In the genomic region with DNA sequence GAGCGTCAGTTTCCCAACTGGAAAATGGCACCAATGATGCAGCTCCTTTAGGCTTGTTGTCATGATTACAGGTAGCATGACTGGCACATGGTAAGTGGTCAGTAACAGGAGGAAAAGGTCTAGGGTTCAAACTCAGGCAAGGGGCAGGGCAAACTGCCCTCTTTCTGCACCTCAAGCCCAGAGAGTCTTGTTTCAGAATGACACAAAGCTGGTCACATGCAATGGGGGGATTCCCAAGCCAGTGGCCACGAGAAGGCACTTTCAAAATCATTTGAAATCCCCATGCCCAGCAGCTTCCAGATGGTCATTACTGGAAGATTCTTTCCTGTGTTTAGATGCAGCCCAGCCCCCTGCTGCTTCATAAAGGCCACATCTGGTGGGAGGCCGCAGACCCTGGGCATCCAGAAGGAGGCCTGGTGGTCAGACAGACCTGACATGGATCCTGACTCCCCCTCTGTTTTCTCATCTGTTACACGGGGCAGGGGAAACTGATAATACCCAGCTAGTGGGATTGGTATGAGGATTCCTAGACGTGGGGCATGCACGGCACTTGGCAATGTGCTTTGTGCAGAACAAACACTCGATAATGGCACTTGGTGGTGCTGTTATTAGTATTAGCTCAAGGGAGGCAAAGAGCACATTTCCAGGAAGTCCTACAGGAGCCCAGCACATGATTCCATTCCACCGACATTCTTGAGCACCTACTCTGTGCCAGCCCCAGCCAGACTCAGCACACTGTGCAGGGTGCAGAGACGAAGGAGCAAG, we compare ENCODE assay signal across 17 cellular contexts. TPM values are rescaled to one million over a fixed set of nuclear protein-coding genes. Genes with fewer than 3 reads are reported as not detected.
DNase-seq lines count a peak whose midpoint lies in the region; ATAC-seq and TF ChIP-seq lines count a peak whose summit lies in the region.
"Had no signal": no experiment of that assay in that cellular context is flagged by ENCODE, and none has a peak within 500 bp of the region (broad histone marks: within the 10 kb centered on the region; RNA-seq: fewer than 3 reads in every experiment).

No MANE protein-coding gene starts in this region.

- H3K27me3 Mint-ChIP-seq in stimulated activated memory B cell treated with anti-CD40 and anti-IgM and Interleukin-4, amounts not matched to agents 10 μg/mL and 1 μg/mL and 100 μg/mL, for 72 hours, result no peaks in the 10 kb centered on the region
- H3K27me3 Mint-ChIP-seq in T-helper 17 cell, result peaks cover 42% of the 10 kb centered on the region

- no peaks in the 10 kb centered on the region for H3K9me3 ChIP-seq in T-helper 17 cell (ENCODE audit: control insufficient read depth, low read length, poor library complexity, severe bottlenecking)
- H3K9me3 ChIP-seq: vagina had no signal

- in situ Hi-C loops in GM13977 (cut with MboI; ENCODE audit: low pct_unique_long_range_greater_than_20kb, low sequenced_read_pairs, unreplicated experiment), result loop anchor here (25.0 kb wide), 1 partner anchor 214 kb away; the partner anchor contains the start of gene PLA2G2E

- no peaks in the 10 kb centered on the region for H3K36me3 Mint-ChIP-seq in stimulated activated memory B cell treated with anti-CD40 and anti-IgM and Interleukin-4, amounts not matched to agents 10 μg/mL and 1 μg/mL and 100 μg/mL, for 72 hours
- H3K36me3 Mint-ChIP-seq in T-helper 17 cell (ENCODE audit: low read depth), result no peaks in the 10 kb centered on the region

- ATAC-seq in GM21423 (IDR thresholded peaks at IDR 0.05; ENCODE audit: unreplicated experiment) (peak; percentile 58), HG03460 (IDR thresholded peaks at IDR 0.05; ENCODE audit: unreplicated experiment) (peak; percentile 55), T-helper 17 cell (no peak)
- ATAC-seq in stimulated activated memory B cell treated with anti-CD40 and anti-IgM and Interleukin-4, amounts not matched to agents 10 μg/mL and 1 μg/mL and 100 μg/mL, for 72 hours, result peak; percentile 72

- H3K4me3 Mint-ChIP-seq in stimulated activated memory B cell treated with anti-CD40 and anti-IgM and Interleukin-4, amounts not matched to agents 10 μg/mL and 1 μg/mL and 100 μg/mL, for 72 hours, result no peak overlapping the region
- H3K4me3 Mint-ChIP-seq in T-helper 17 cell, result no peak overlapping the region

- H3K9me3 Mint-ChIP-seq in stimulated activated memory B cell treated with anti-CD40 and anti-IgM and Interleukin-4, amounts not matched to agents 10 μg/mL and 1 μg/mL and 100 μg/mL, for 72 hours, result peaks cover 4% of the 10 kb centered on the region

- DNase-seq in GM13977 (ENCODE audit: low spot score), result peak; percentile 65
- DNase-seq in amniotic stem cell (lab: John Stamatoyannopoulos, UW), result no peak
- no peak for DNase-seq in T-helper 17 cell
- no peak for DNase-seq in activated CD4-positive, alpha-beta T cell treated with anti-CD3 and anti-CD28 coated beads for 1 hour
- DNase-seq: activated CD8-positive, alpha-beta memory T cell treated with anti-CD3 and anti-CD28 coated beads, Interleukin-2, amount 50 U/mL, for 4 hours; activated naive CD4-positive, alpha-beta T cell treated with anti-CD3 and anti-CD28 coated beads, Interleukin-2, amount 50 U/mL, for 16 hours; brain microvascular endothelial cell; NCI-H187; NCI-H524 treated with DMSO at 0.1 percent for 48 hours; small intestine; stimulated activated naive CD4-positive, alpha-beta T cell treated with Interleukin-2 at 50 U/mL for 16 hours had no signal

- TF ChIP-seq CTCF in GM13977 (IDR thresholded peaks at IDR 0.05; ENCODE audit: extremely low read depth, insufficient read depth, missing control alignments), result no peak

- H3K27ac Mint-ChIP-seq in stimulated activated memory B cell treated with anti-CD40 and anti-IgM and Interleukin-4, amounts not matched to agents 10 μg/mL and 1 μg/mL and 100 μg/mL, for 72 hours, result peak overlapping the region; percentile 69
- no peak overlapping the region for H3K27ac Mint-ChIP-seq in T-helper 17 cell

- H3K4me1 Mint-ChIP-seq in stimulated activated memory B cell treated with anti-CD40 and anti-IgM and Interleukin-4, amounts not matched to agents 10 μg/mL and 1 μg/mL and 100 μg/mL, for 72 hours, result peaks cover 57% of the 10 kb centered on the region
- H3K4me1 Mint-ChIP-seq in T-helper 17 cell, result no peaks in the 10 kb centered on the region

RNA-seq across cellular contexts. Expression of gene PLA2G2D, which starts 6.9 kb away (rescaled TPM):
- not detected for total RNA-seq in T-helper 17 cell
- total RNA-seq: dermis microvascular lymphatic vessel endothelial cell, M059J, vagina had no signal

RNA-seq across cellular contexts. Expression of gene PLA2G2F, which starts 12.9 kb away (rescaled TPM):
- total RNA-seq in T-helper 17 cell, result not detected
- total RNA-seq: dermis microvascular lymphatic vessel endothelial cell, M059J, vagina had no signal

RNA-seq across cellular contexts. Expression of gene PLA2G5, which starts 56.2 kb away (rescaled TPM):
- total RNA-seq in T-helper 17 cell, result not detected

RNA-seq across cellular contexts. Expression of gene UBXN10, which starts 59.7 kb away (rescaled TPM):
- 1 to 10 TPM in 1 of 2 donors, under 1 TPM in 1; 0.81 to 1.0 TPM for total RNA-seq in T-helper 17 cell
- total RNA-seq: M059J had no signal
